ENCODE assay signal across 10 cellular contexts in the genomic region with DNA sequence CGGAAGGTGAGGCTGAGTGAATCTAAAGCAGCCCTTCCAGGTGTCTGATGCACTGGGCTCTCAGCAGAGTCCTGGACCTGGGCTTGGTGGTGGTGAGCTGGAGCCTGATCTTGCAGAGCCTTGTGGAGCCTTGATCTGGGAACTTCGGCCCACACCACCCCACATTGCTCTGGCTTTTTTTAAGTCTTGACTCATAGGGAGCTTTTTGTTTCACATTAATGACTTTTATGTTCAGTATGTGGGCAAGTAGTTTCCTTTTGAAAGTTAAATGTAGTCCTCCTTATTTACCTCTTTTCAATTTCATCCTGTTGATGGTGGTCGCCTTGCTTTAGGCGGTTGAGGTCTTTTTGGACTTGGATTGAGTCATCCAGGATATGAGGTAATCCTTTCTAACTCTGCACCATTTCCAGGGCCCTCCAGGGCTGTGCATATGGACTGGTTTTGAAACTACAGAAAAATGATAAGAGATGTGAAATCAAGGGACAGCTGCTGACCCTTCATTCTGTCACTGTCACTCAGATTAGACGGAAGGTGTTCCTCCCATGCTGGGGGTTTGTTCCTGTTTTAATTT. TPM values are rescaled to one million over a fixed set of nuclear protein-coding genes. Genes with fewer than 3 reads are reported as not detected.
DNase-seq lines count a peak whose midpoint lies in the region; ATAC-seq, FAIRE-seq and TF ChIP-seq lines count a peak whose summit lies in the region.
"Had no signal": no experiment of that assay in that cellular context is flagged by ENCODE, and none has a peak within 500 bp of the region (broad histone marks: within the 10 kb centered on the region; RNA-seq: fewer than 3 reads in every experiment).

No MANE protein-coding gene starts in this region.

- no peak for TF ChIP-seq POLR2A in GM12878 (IDR thresholded peaks at IDR 0.05; ENCODE audit: low read depth, low read length)

- CTCF ChIA-PET in GM12878 (lab: Yijun Ruan, JAX), result no interaction called here

- H3K4me3 ChIP-seq in GM12878, result no peak overlapping the region

- ATAC-seq in GM19467 (IDR thresholded peaks at IDR 0.05; ENCODE audit: unreplicated experiment), result peak; percentile 76
- peak; percentile 88 for ATAC-seq in HG03432 (IDR thresholded peaks at IDR 0.05; ENCODE audit: unreplicated experiment)
- peak; percentile 93 for ATAC-seq in GM12878

- no peaks in the 10 kb centered on the region for H4K20me1 ChIP-seq in GM12878 (ENCODE audit: control insufficient read depth, insufficient read depth)

- POLR2A ChIA-PET in GM12878 (lab: Charles Lee), result no interaction called here

- WGBS in GM12878 (ENCODE audit: insufficient coverage, insufficient replicate concordance, low lambda C conversion rate, missing lambda C conversion rate), result 3% methylated on average over 5 of the region's 5 CpGs

- peaks cover 5% of the 10 kb centered on the region for H3K4me1 ChIP-seq in GM12878 (ENCODE audit: control insufficient read depth, insufficient read depth, low read length)

- H3K27me3 ChIP-seq in GM12878 (replicated peaks in 1 of 2; ENCODE audit: control insufficient read depth in 2 of 2, insufficient read depth in 2 of 2, low read length in 1 of 2), result no peaks in the 10 kb centered on the region

- RAD21 ChIA-PET in GM12878 (lab: Charles Lee; ENCODE audit: unreplicated experiment), result no interaction called here

- peak; percentile 64 for DNase-seq in ELR (ENCODE audit: low read depth)
- no peak for DNase-seq in GM12878 (ENCODE audit: low read depth, low spot score)
- DNase-seq in GDM1 (lab: John Stamatoyannopoulos, UW), result no peak
- no peak for DNase-seq in NCI-H1092 treated with DMSO at 0.1 percent for 48 hours (lab: John Stamatoyannopoulos, UW)
- DNase-seq in UCSD-AML1 (lab: John Stamatoyannopoulos, UW; ENCODE audit: unreplicated experiment), result no peak
- DNase-seq in ureter (ENCODE audit: low spot score), result no peak
- DNase-seq: KG1; stimulated activated naive B cell treated with anti-CD40 and anti-IgM and Interleukin-4, amounts not matched to agents 10 μg/mL and 1 μg/mL and 100 μg/mL, for 72 hours had no signal

- in situ Hi-C loops in GM12878 (cut with MboI), result no loop called here

- TF ChIP-seq EP300 in GM12878 (IDR thresholded peaks at IDR 0.05; ENCODE audit: borderline replicate concordance in 1 of 2, control insufficient read depth in 1 of 2, low read depth in 2 of 2, low read length in 2 of 2), result no peak; a peak in 1 of 4 replicates

- no peak overlapping the region for H2AFZ ChIP-seq in GM12878 (ENCODE audit: control insufficient read depth, low read depth, low read length)

- no peak overlapping the region for H3K27ac ChIP-seq in GM12878 (ENCODE audit: control insufficient read depth, insufficient read depth)

- no peak for TF ChIP-seq CTCF in GM12878 (IDR thresholded peaks at IDR 0.05 in 2 of 3, conservative IDR thresholded peaks at IDR 0.05 in 1 of 3; ENCODE audit: control insufficient read depth in 2 of 3, extremely low read depth in 1 of 3, insufficient read depth in 1 of 3, low read depth in 3 of 3, low read length in 3 of 3)

- no TSS peak for BruUV-seq in GM12878 (replicated peaks; lab: Mats Ljungman, UMichigan)

- no peaks in the 10 kb centered on the region for H3K36me3 ChIP-seq in GM12878 (ENCODE audit: control insufficient read depth in 2 of 2, insufficient read depth in 2 of 2, low read length in 1 of 2)

- no peaks in the 10 kb centered on the region; the same call in 2 of the 3 replicates for H3K9me3 ChIP-seq in GM12878 (replicated peaks; ENCODE audit: control insufficient read depth, insufficient read depth, low read length)

- intact Hi-C loops in GM12878 (cut with micrococcal nuclease; ENCODE audit: unreplicated experiment), result no loop called here

- H3K9ac ChIP-seq in GM12878 (ENCODE audit: control insufficient read depth, insufficient read depth, low read length), result no peak overlapping the region

- H3K79me2 ChIP-seq in GM12878 (ENCODE audit: control insufficient read depth, insufficient read depth, low read length), result no peaks in the 10 kb centered on the region

- SMC1A ChIA-PET in GM12878 (lab: Charles Lee; ENCODE audit: uncharacterized antibody, unreplicated experiment), result no interaction called here

- peak overlapping the region; percentile 21 for H3K4me2 ChIP-seq in GM12878 (ENCODE audit: control insufficient read depth, insufficient read depth)

- no peak for TF ChIP-seq RAD21 in GM12878 (IDR thresholded peaks at IDR 0.05; ENCODE audit: insufficient read depth, low read depth, low read length)

- no peak for FAIRE-seq in GM12878 (lab: Jason Lieb, UNC)

TF ChIP-seq in GM12878, 131 proteins besides CTCF, POLR2A, EP300 and RAD21 (continues in another document):
- peak; percentile 97 for TF ChIP-seq RUNX3 (IDR thresholded peaks at IDR 0.05; ENCODE audit: low read length)
- TF ChIP-seq JUNB (IDR thresholded peaks at IDR 0.05), result peak; percentile 94
- peak; percentile 35; the same call in 1 of the 2 replicates for TF ChIP-seq ATF7 (IDR thresholded peaks at IDR 0.05; ENCODE audit: low read depth)
- peak; percentile 59; the same call in 1 of the 2 replicates for TF ChIP-seq CBFB (IDR thresholded peaks at IDR 0.05; ENCODE audit: low read depth)
- peak; percentile 80; the same call in 1 of the 2 replicates for TF ChIP-seq ZBED1 (IDR thresholded peaks at IDR 0.05; ENCODE audit: borderline replicate concordance)
- peak; percentile 65; the same call in 1 of the 2 replicates for TF ChIP-seq TCF7 (IDR thresholded peaks at IDR 0.05; ENCODE audit: borderline replicate concordance)
- TF ChIP-seq, protein P1, sequence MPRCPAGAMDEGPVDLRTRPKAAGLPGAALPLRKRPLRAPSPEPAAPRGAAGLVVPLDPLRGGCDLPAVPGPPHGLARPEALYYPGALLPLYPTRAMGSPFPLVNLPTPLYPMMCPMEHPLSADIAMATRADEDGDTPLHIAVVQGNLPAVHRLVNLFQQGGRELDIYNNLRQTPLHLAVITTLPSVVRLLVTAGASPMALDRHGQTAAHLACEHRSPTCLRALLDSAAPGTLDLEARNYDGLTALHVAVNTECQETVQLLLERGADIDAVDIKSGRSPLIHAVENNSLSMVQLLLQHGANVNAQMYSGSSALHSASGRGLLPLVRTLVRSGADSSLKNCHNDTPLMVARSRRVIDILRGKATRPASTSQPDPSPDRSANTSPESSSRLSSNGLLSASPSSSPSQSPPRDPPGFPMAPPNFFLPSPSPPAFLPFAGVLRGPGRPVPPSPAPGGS (IDR thresholded peaks at IDR 0.05; ENCODE audit: borderline replicate concordance, insufficient read depth, low read depth, low read length, poor library complexity, severe bottlenecking), result peak; percentile 66
- no peak for TF ChIP-seq RAD51 (IDR thresholded peaks at IDR 0.05)
- TF ChIP-seq IKZF2 (IDR thresholded peaks at IDR 0.05), result peak in 1 of 2 experiments; percentile 25; a peak in 1 of 4 replicates
- TF ChIP-seq TCF12 (IDR thresholded peaks at IDR 0.05; ENCODE audit: low read depth, low read length), result 0 out of 2 replicates have a peak, but pooled peaks have one; percentile 2
- peak; percentile 41; the same call in 1 of the 2 replicates for TF ChIP-seq CREB1 (IDR thresholded peaks at IDR 0.05; ENCODE audit: low read depth)
- peak; percentile 41; the same call in 1 of the 2 replicates for TF ChIP-seq GABPA (IDR thresholded peaks at IDR 0.05; ENCODE audit: low read depth)
- TF ChIP-seq SREBF2 (IDR thresholded peaks at IDR 0.05; ENCODE audit: low read length), result no peak
- peak in 1 of 2 experiments; percentile 82; a peak in 2 of 4 replicates for TF ChIP-seq ETV6 (conservative IDR thresholded peaks at IDR 0.05 in 1 of 2, IDR thresholded peaks at IDR 0.05 in 1 of 2; ENCODE audit: borderline replicate concordance in 1 of 2, low read depth in 1 of 2)
- TF ChIP-seq POLR2AphosphoS2 (IDR thresholded peaks at IDR 0.05; ENCODE audit: low read depth, low read length), result no peak
- peak; percentile 35; the same call in 1 of the 2 replicates for TF ChIP-seq BCL11A (IDR thresholded peaks at IDR 0.05; ENCODE audit: low read depth, low read length)
- peak; percentile 87; the same call in 1 of the 2 replicates for TF ChIP-seq FOXM1 (IDR thresholded peaks at IDR 0.05; ENCODE audit: low read depth, low read length)

RNA-seq across cellular contexts. Expression of gene NRAP, which starts 2.9 kb away (rescaled TPM):
- total RNA-seq in GM12878 (2013; cell fraction: nucleolus; rRNA removed), result not detected in 2 replicates
- not detected in 2 replicates for total RNA-seq in GM12878 (2014; rRNA removed)
- total RNA-seq in GM12878 (2014; rRNA removed; fragmentation: Illumina TruSeq; extraction: Trizol), result not detected in 2 replicates
- not detected in 2 replicates for total RNA-seq in GM12878 (2021)
- not detected for polyA plus RNA-seq in GM12878 (2011; ENCODE audit: low read depth)
- polyA plus RNA-seq in GM12878 (2011; rRNA removed), result not detected in 2 replicates
- polyA plus RNA-seq in GM12878 (2011; cell fraction: cytosol; rRNA removed), result not detected in 2 replicates
- not detected in 2 replicates for polyA plus RNA-seq in GM12878 (2011; cell fraction: nucleus; rRNA removed)
- not detected in 2 replicates for polyA plus RNA-seq in GM12878 (2012)
- not detected in 2 replicates for polyA plus RNA-seq in GM12878 (2014; fragmentation: Illumina TruSeq; extraction: Trizol)
- not detected for polyA plus RNA-seq in GM12878 (2014; fragmentation: Nextera tagmentation; extraction: Ambion mirVana)
- not detected in 2 replicates for polyA plus RNA-seq in GM12878 (2014; rRNA removed)
- not detected for polyA plus RNA-seq in GM12878 (2016; fragmentation: Nextera tagmentation; extraction: Ambion mirVana)
- not detected in 2 replicates for polyA minus RNA-seq in GM12878 (2011; rRNA and poly(A)+ RNA removed)
- not detected in 2 replicates for polyA minus RNA-seq in GM12878 (2011; cell fraction: cytosol; rRNA and poly(A)+ RNA removed)
- polyA minus RNA-seq in GM12878 (2011; cell fraction: nucleus; rRNA and poly(A)+ RNA removed), result not detected in 2 replicates
- total RNA-seq in ureter, result 0.18 TPM

RNA-seq across cellular contexts. Expression of gene CASP7, which starts 12.9 kb away (rescaled TPM):
- total RNA-seq in GM12878 (2013; cell fraction: nucleolus; rRNA removed), result 21.0 and 23.4 TPM in 2 replicates
- total RNA-seq in GM12878 (2014; rRNA removed) (29.8 and 30.6 TPM in 2 replicates), GM12878 (2014; rRNA removed; fragmentation: Illumina TruSeq; extraction: Trizol) (33.0 and 34.5 TPM in 2 replicates), GM12878 (2021) (25.5 and 25.6 TPM in 2 replicates), ureter (23.5 TPM)
- 23.5 TPM for polyA plus RNA-seq in GM12878 (2011; ENCODE audit: low read depth)
- polyA plus RNA-seq in GM12878 (2011; rRNA removed) (34.4 and 35.9 TPM in 2 replicates), GM12878 (2014; fragmentation: Illumina TruSeq; extraction: Trizol) (34.0 and 41.3 TPM in 2 replicates), GM12878 (2014; fragmentation: Nextera tagmentation; extraction: Ambion mirVana) (10 to 100 TPM; 27.0 to 29.9 TPM), GM12878 (2014; rRNA removed) (26.3 and 27.5 TPM in 2 replicates), GM12878 (2016; fragmentation: Nextera tagmentation; extraction: Ambion mirVana) (10 to 100 TPM; 23.7 to 25.4 TPM)
- 17.7 and 20.3 TPM in 2 replicates for polyA plus RNA-seq in GM12878 (2011; cell fraction: cytosol; rRNA removed)
- 19.4 and 20.4 TPM in 2 replicates for polyA plus RNA-seq in GM12878 (2011; cell fraction: nucleus; rRNA removed)
- 16.3 and 23.4 TPM in 2 replicates for polyA plus RNA-seq in GM12878 (2012)
- 16.9 and 24.1 TPM in 2 replicates for polyA minus RNA-seq in GM12878 (2011; rRNA and poly(A)+ RNA removed)
- polyA minus RNA-seq in GM12878 (2011; cell fraction: cytosol; rRNA and poly(A)+ RNA removed), result 6.8 and 10.7 TPM in 2 replicates
- polyA minus RNA-seq in GM12878 (2011; cell fraction: nucleus; rRNA and poly(A)+ RNA removed), result 6.0 and 7.9 TPM in 2 replicates
